Comparison of ENCODE assay signal across 17 cellular contexts in genomic region chr10:24269476-24269875, GRCh38.
DNase-seq lines count a peak whose midpoint lies in the region; FAIRE-seq and TF ChIP-seq lines count a peak whose summit lies in the region.
"Had no signal": no experiment of that assay in that cellular context is flagged by ENCODE, and none has a peak within 500 bp of the region (broad histone marks: within the 10 kb centered on the region; RNA-seq: fewer than 3 reads in every experiment).

No MANE protein-coding gene starts in this region.

- TF ChIP-seq CTCF in epithelial cell of esophagus (IDR thresholded peaks at IDR 0.05; ENCODE audit: insufficient read depth, low read depth, low read length, missing control alignments) (no peak), keratinocyte (optimal IDR thresholded peaks at IDR 0.05 in 1 of 3, IDR thresholded peaks at IDR 0.05 in 1 of 3, conservative IDR thresholded peaks at IDR 0.05 in 1 of 3; ENCODE audit: extremely low read depth in 1 of 3, insufficient read depth in 2 of 3, low read length in 3 of 3) (no peak)

- no peaks in the 10 kb centered on the region for H3K9me1 ChIP-seq in keratinocyte (ENCODE audit: control insufficient read depth, extremely low read depth, insufficient read depth, low read length)

- no peaks in the 10 kb centered on the region for H3K36me3 ChIP-seq in keratinocyte (ENCODE audit: control insufficient read depth in 2 of 2, extremely low read depth in 1 of 2, insufficient read depth in 2 of 2, low read length in 2 of 2)
- H3K36me3 ChIP-seq: BLaER1 treated with 17β-estradiol and CSF1 and Interleukin-3, amounts not matched to agents 10 nM and 100 nM had no signal

- no peaks in the 10 kb centered on the region for H3K27me3 ChIP-seq in keratinocyte (ENCODE audit: control insufficient read depth, extremely low read depth, insufficient read depth, low read length)
- H3K27me3 ChIP-seq: BLaER1 treated with 17β-estradiol and CSF1 and Interleukin-3, amounts not matched to agents 10 nM and 100 nM had no signal

- DNase-seq in amniotic epithelial cell (ENCODE audit: low read depth) (peak; percentile 73), epithelial cell of esophagus (ENCODE audit: low read depth) (peak; percentile 38), keratinocyte (ENCODE audit: low read depth, low spot score) (no peak), renal cortical epithelial cell (ENCODE audit: low read depth) (peak; percentile 45), foreskin melanocyte (no peak), middle frontal gyrus (ENCODE audit: extremely low spot score, low spot score) (no peak), NOMO-1 (lab: John Stamatoyannopoulos, UW; ENCODE audit: unreplicated experiment in 2 of 2) (no peak)
- DNase-seq: CD4-positive, CD25-positive, alpha-beta regulatory T cell; CD8-positive, alpha-beta memory T cell; COR-L47; H9 had no signal

- no peak overlapping the region for H2AFZ ChIP-seq in keratinocyte (ENCODE audit: control insufficient read depth, low read length)

- H3K9ac ChIP-seq in keratinocyte (ENCODE audit: control insufficient read depth, extremely low read depth, insufficient read depth, low read length), result no peak overlapping the region
- H3K9ac ChIP-seq: BLaER1 treated with 17β-estradiol and CSF1 and Interleukin-3, amounts not matched to agents 10 nM and 100 nM had no signal

- no peak overlapping the region for H3K27ac ChIP-seq in keratinocyte (ENCODE audit: control insufficient read depth, insufficient read depth, low read length)
- H3K27ac ChIP-seq: BLaER1 treated with 17β-estradiol and CSF1 and Interleukin-3, amounts not matched to agents 10 nM and 100 nM had no signal

- no peaks in the 10 kb centered on the region for H3K9me3 ChIP-seq in keratinocyte (ENCODE audit: control insufficient read depth, low read depth, low read length)

- H3K4me1 ChIP-seq in keratinocyte (ENCODE audit: control insufficient read depth, extremely low read depth, insufficient read depth, low read length), result no peaks in the 10 kb centered on the region
- H3K4me1 ChIP-seq: BLaER1 treated with 17β-estradiol and CSF1 and Interleukin-3, amounts not matched to agents 10 nM and 100 nM had no signal

- FAIRE-seq in keratinocyte (lab: Jason Lieb, UNC), result peak; percentile 36
- FAIRE-seq: D721Med, G401.6, GM12891, GM19239, H1 had no signal

- dilution Hi-C loops in keratinocyte (cut with MboI; ENCODE audit: extremely low pct_ligation_motif_present, low sequenced_read_pairs), result no loop called here

- no peak overlapping the region for H3K4me2 ChIP-seq in keratinocyte (ENCODE audit: control insufficient read depth, extremely low read depth, insufficient read depth, low read depth, low read length)
- H3K4me2 ChIP-seq: BLaER1 treated with 17β-estradiol and CSF1 and Interleukin-3, amounts not matched to agents 10 nM and 100 nM had no signal

- no peaks in the 10 kb centered on the region for H4K20me1 ChIP-seq in keratinocyte (ENCODE audit: control insufficient read depth, extremely low read depth, insufficient read depth, low read length)
- H4K20me1 ChIP-seq: BLaER1 treated with 17β-estradiol and CSF1 and Interleukin-3, amounts not matched to agents 10 nM and 100 nM had no signal

- H3K79me2 ChIP-seq in keratinocyte (ENCODE audit: control insufficient read depth, insufficient read depth, low read length), result peaks cover 3% of the 10 kb centered on the region

- H3K4me3 ChIP-seq in epithelial cell of esophagus (ENCODE audit: low read length), result no peak overlapping the region
- H3K4me3 ChIP-seq in keratinocyte (ENCODE audit: control insufficient read depth in 2 of 3, extremely low read depth in 1 of 3, insufficient read depth in 2 of 3, low read depth in 1 of 3, low read length in 3 of 3), result no peak overlapping the region
- H3K4me3 ChIP-seq: BLaER1 treated with 17β-estradiol and CSF1 and Interleukin-3, amounts not matched to agents 10 nM and 100 nM had no signal

Comparison
In these comparisons a context has a peak if more than half of its experiments do, and no peak if none do; other contexts are left out.
1. DNase-seq: peak in amniotic epithelial cell (single experiment), epithelial cell of esophagus (single experiment) and renal cortical epithelial cell (single experiment); none in keratinocyte (single experiment), foreskin melanocyte (single experiment), middle frontal gyrus (single experiment) and NOMO-1 (0 of 2).